In genomic region chr19:10503002-10503789, GRCh38 we compare ENCODE assay signal across 8 cellular contexts. TPM values are rescaled to one million over a fixed set of nuclear protein-coding genes. Genes with fewer than 3 reads are reported as not detected.
DNase-seq lines count a peak whose midpoint lies in the region; ATAC-seq and TF ChIP-seq lines count a peak whose summit lies in the region.

Gene KEAP1 (minus strand): TSS chr19:10503356. CDS start chr19:10500033, 3,323 bp downstream.

- peak; percentile 49 for DNase-seq in ELR (ENCODE audit: low read depth)
- DNase-seq in H4 (ENCODE audit: low spot score), result no peak
- DNase-seq in MV-4-11 (lab: John Stamatoyannopoulos, UW), result peak; percentile 73
- peak; percentile 47 for DNase-seq in activated CD4-positive, alpha-beta memory T cell treated with anti-CD3 and anti-CD28 coated beads, Interleukin-2, amount 10 ng/mL, durations not matched to agents 7 days and 5 days
- peak; percentile 17 for DNase-seq in fibroblast of gingiva (ENCODE audit: low read depth)
- DNase-seq in naive thymus-derived CD4-positive, alpha-beta T cell, result peak in 1 of 9 donors; percentile 69
- DNase-seq in type B pancreatic cell (ENCODE audit: extremely low spot score, unreplicated experiment), result peak; percentile 76
- DNase-seq in SIG-M5 treated with dmso at 0.1 percent for 504 hours (lab: John Stamatoyannopoulos, UW; ENCODE audit: unreplicated experiment), result no peak

- H3K36me3 Mint-ChIP-seq in activated CD4-positive, alpha-beta memory T cell treated with anti-CD3 and anti-CD28 coated beads, Interleukin-2, amount 10 ng/mL, durations not matched to agents 7 days and 5 days (ENCODE audit: low read depth), result peaks cover 30% of the 10 kb centered on the region
- H3K36me3 Mint-ChIP-seq in naive thymus-derived CD4-positive, alpha-beta T cell, result peaks cover 0 to 20% (median 0%) of the 10 kb centered on the region in 5 donors
- H3K36me3 Mint-ChIP-seq in type B pancreatic cell, result peaks cover 4% of the 10 kb centered on the region

- H3K27me3 ChIP-seq in naive thymus-derived CD4-positive, alpha-beta T cell (ENCODE audit: control insufficient read depth in 2 of 2, insufficient read depth in 2 of 2, low read length in 2 of 2), result no peaks in the 10 kb centered on the region

- TF ChIP-seq CTCF in type B pancreatic cell (conservative IDR thresholded peaks at IDR 0.05), result no peak

- H3K4me1 ChIP-seq in naive thymus-derived CD4-positive, alpha-beta T cell (ENCODE audit: control insufficient read depth in 2 of 2, insufficient read depth in 2 of 2, low read length in 2 of 2), result peaks cover 0 to 8% of the 10 kb centered on the region in 2 donors

- H3K4me1 Mint-ChIP-seq in activated CD4-positive, alpha-beta memory T cell treated with anti-CD3 and anti-CD28 coated beads, Interleukin-2, amount 10 ng/mL, durations not matched to agents 7 days and 5 days, result peaks cover 42% of the 10 kb centered on the region
- peaks cover 22 to 42% (median 36%) of the 10 kb centered on the region in 7 donors for H3K4me1 Mint-ChIP-seq in naive thymus-derived CD4-positive, alpha-beta T cell
- H3K4me1 Mint-ChIP-seq in type B pancreatic cell (ENCODE audit: unreplicated experiment), result peaks cover 17% of the 10 kb centered on the region

- no peaks in the 10 kb centered on the region for H3K9me3 Mint-ChIP-seq in activated CD4-positive, alpha-beta memory T cell treated with anti-CD3 and anti-CD28 coated beads, Interleukin-2, amount 10 ng/mL, durations not matched to agents 7 days and 5 days
- peaks cover 0 to 1% (median 0%) of the 10 kb centered on the region in 11 donors for H3K9me3 Mint-ChIP-seq in naive thymus-derived CD4-positive, alpha-beta T cell
- H3K9me3 Mint-ChIP-seq in type B pancreatic cell, result peaks cover 4% of the 10 kb centered on the region

- peak within 1 kb of the TSS; percentile 96 for H3K4me3 Mint-ChIP-seq in activated CD4-positive, alpha-beta memory T cell treated with anti-CD3 and anti-CD28 coated beads, Interleukin-2, amount 10 ng/mL, durations not matched to agents 7 days and 5 days
- H3K4me3 Mint-ChIP-seq in naive thymus-derived CD4-positive, alpha-beta T cell, result peak within 1 kb of the TSS; percentile 82 to 96 (median 90)
- H3K4me3 Mint-ChIP-seq in type B pancreatic cell, result peak within 1 kb of the TSS; percentile 94

- H3K27ac Mint-ChIP-seq in activated CD4-positive, alpha-beta memory T cell treated with anti-CD3 and anti-CD28 coated beads, Interleukin-2, amount 10 ng/mL, durations not matched to agents 7 days and 5 days, result peak within 1 kb of the TSS; percentile 91
- peak within 1 kb of the TSS; percentile 66 to 97 (median 87) for H3K27ac Mint-ChIP-seq in naive thymus-derived CD4-positive, alpha-beta T cell
- H3K27ac Mint-ChIP-seq in type B pancreatic cell, result peak within 1 kb of the TSS; percentile 92

- POLR2A ChIA-PET in activated CD4-positive, alpha-beta memory T cell treated with anti-CD3 and anti-CD28 coated beads, Interleukin-2, amount 10 ng/mL, durations not matched to agents 7 days and 5 days (lab: Charles Lee), result interaction anchor here (0.6 to 1.9 kb wide), 8 partner anchors 10 to 102 kb away, joined by 3 to 7 read pairs (median 3); partner anchors contain the start of gene KRI1
- POLR2A ChIA-PET in naive thymus-derived CD4-positive, alpha-beta T cell (lab: Charles Lee), result interaction anchor here (1.0 to 1.5 kb wide), 2 partner anchors 40 to 65 kb away, joined by 3 to 5 read pairs; no protein-coding TSS in a partner anchor

- peaks cover 0 to 16% (median 0%) of the 10 kb centered on the region in 3 experiments for H3K36me3 ChIP-seq in naive thymus-derived CD4-positive, alpha-beta T cell (ENCODE audit: control insufficient read depth in 2 of 3, insufficient read depth in 3 of 3, low read length in 3 of 3)

- intact Hi-C loops in naive thymus-derived CD4-positive, alpha-beta T cell (cut with micrococcal nuclease), result loop anchor here (2.0 to 5.0 kb wide), 4 partner anchors 98 to 194 kb away; partner anchors contain the start of gene ILF3 (in 1 of the 2)

- no peaks in the 10 kb centered on the region for H3K27me3 Mint-ChIP-seq in activated CD4-positive, alpha-beta memory T cell treated with anti-CD3 and anti-CD28 coated beads, Interleukin-2, amount 10 ng/mL, durations not matched to agents 7 days and 5 days
- peaks cover 0 to 3% (median 0%) of the 10 kb centered on the region in 5 donors for H3K27me3 Mint-ChIP-seq in naive thymus-derived CD4-positive, alpha-beta T cell
- H3K27me3 Mint-ChIP-seq in type B pancreatic cell, result no peaks in the 10 kb centered on the region

- no peaks in the 10 kb centered on the region for H3K9me3 ChIP-seq in naive thymus-derived CD4-positive, alpha-beta T cell (ENCODE audit: control insufficient read depth in 2 of 3, low read length in 3 of 3)

- peak within 1 kb of the TSS; percentile 83 for H3K27ac ChIP-seq in naive thymus-derived CD4-positive, alpha-beta T cell (ENCODE audit: low read depth, low read length)

- CTCF ChIA-PET in activated CD4-positive, alpha-beta memory T cell treated with anti-CD3 and anti-CD28 coated beads, Interleukin-2, amount 10 ng/mL, durations not matched to agents 7 days and 5 days (lab: Charles Lee), result interaction anchor here (0.7 to 1.6 kb wide), 3 partner anchors 69 to 197 kb away, joined by 3 to 4 read pairs (median 3); no protein-coding TSS in a partner anchor
- CTCF ChIA-PET in naive thymus-derived CD4-positive, alpha-beta T cell (lab: Charles Lee), result interaction anchor here (1.1 kb wide), 1 partner anchor 19 kb away, joined by 4 read pairs; no protein-coding TSS in a partner anchor

- peak within 1 kb of the TSS; percentile 88 for H3K4me3 ChIP-seq in naive thymus-derived CD4-positive, alpha-beta T cell (ENCODE audit: low read length)

- ATAC-seq in naive thymus-derived CD4-positive, alpha-beta T cell, result no peak

RNA-seq across cellular contexts. Expression of gene KEAP1, which starts in this region (rescaled TPM):
- total RNA-seq in H4 (2014; rRNA removed; shearing (Covaris generic)), result 40.9 and 43.3 TPM in 2 replicates
- total RNA-seq in activated CD4-positive, alpha-beta memory T cell treated with anti-CD3 and anti-CD28 coated beads, Interleukin-2, amount 10 ng/mL, durations not matched to agents 7 days and 5 days, result 100 to 1,000 TPM in 1 of 2 experiments, 10 to 100 TPM in 1; 97.1 to 103 TPM
- total RNA-seq in naive thymus-derived CD4-positive, alpha-beta T cell, result 10 to 100 TPM; 12.9 to 83.6 (median 31.4) TPM
- polyA plus RNA-seq in naive thymus-derived CD4-positive, alpha-beta T cell, result 10 to 100 TPM; 21.9 to 37.7 TPM
- total RNA-seq in type B pancreatic cell (ENCODE audit: low replicate concordance), result 49.7 and 71.2 TPM in 2 replicates

Comparison
In these comparisons a context has a peak if more than half of its experiments do, and no peak if none do; other contexts are left out.
1. DNase-seq: peak in ELR (single experiment), MV-4-11 (single experiment), activated CD4-positive, alpha-beta memory T cell treated with anti-CD3 and anti-CD28 coated beads, Interleukin-2, amount 10 ng/mL, durations not matched to agents 7 days and 5 days (single experiment), fibroblast of gingiva (single experiment) and type B pancreatic cell (single experiment); none in H4 (single experiment) and SIG-M5 treated with dmso at 0.1 percent for 504 hours (single experiment).
2. Peak in every context shown above with its lines, with median percentiles within 50 percentile points of each other: H3K27ac Mint-ChIP-seq and H3K4me3 Mint-ChIP-seq.